25 cellular contexts compared by ENCODE assay signal in genomic region chr16:57329718-57330327, GRCh38. TPM values are rescaled to one million over a fixed set of nuclear protein-coding genes. Genes with fewer than 3 reads are reported as not detected.
DNase-seq lines count a peak whose midpoint lies in the region; ATAC-seq, FAIRE-seq and TF ChIP-seq lines count a peak whose summit lies in the region.
"Had no signal": no experiment of that assay in that cellular context is flagged by ENCODE, and none has a peak within 500 bp of the region (broad histone marks: within the 10 kb centered on the region; RNA-seq: fewer than 3 reads in every experiment).

No MANE protein-coding gene starts in this region.

- no TSS peak for BruUV-seq in GM12878 (replicated peaks; lab: Mats Ljungman, UMichigan)

- FAIRE-seq in GM12892 (lab: Jason Lieb, UNC) (peak; percentile 76), GM12878 (lab: Jason Lieb, UNC) (no peak)
- FAIRE-seq: A549, D721Med, GM12891, H54 had no signal

- no peak for TF ChIP-seq CTCF in GM12878 (IDR thresholded peaks at IDR 0.05 in 2 of 3, conservative IDR thresholded peaks at IDR 0.05 in 1 of 3; ENCODE audit: control insufficient read depth in 2 of 3, extremely low read depth in 1 of 3, insufficient read depth in 1 of 3, low read depth in 3 of 3, low read length in 3 of 3)
- TF ChIP-seq CTCF in esophagus muscularis mucosa (IDR thresholded peaks at IDR 0.05) = no peak
- TF ChIP-seq CTCF in spleen (IDR thresholded peaks at IDR 0.05 in 8 of 11, conservative IDR thresholded peaks at IDR 0.05 in 3 of 11) = no peak

- no peak for TF ChIP-seq EP300 in GM12878 (IDR thresholded peaks at IDR 0.05; ENCODE audit: borderline replicate concordance in 1 of 2, control insufficient read depth in 1 of 2, low read depth in 2 of 2, low read length in 2 of 2)
- no peak for TF ChIP-seq EP300 in esophagus muscularis mucosa (IDR thresholded peaks at IDR 0.05)

- peaks cover 5% of the 10 kb centered on the region for H3K9me3 Mint-ChIP-seq in activated T-helper 17 cell treated with anti-CD3 and anti-CD28 coated beads, Interleukin-2, amount 50 U/mL, for 72 hours

- H2AFZ ChIP-seq in GM12878 (ENCODE audit: control insufficient read depth, low read depth, low read length) = no peak overlapping the region; the same call in 1 of the 2 replicates

- WGBS in GM12878 (ENCODE audit: insufficient coverage, insufficient replicate concordance, low lambda C conversion rate, missing lambda C conversion rate) = 21% methylated on average over 8 of the region's 8 CpGs
- WGBS in esophagus muscularis mucosa = 78% methylated on average over 8 of the region's 8 CpGs
- 64 to 80% (median 69%) methylated on average over 8 of the region's 8 CpGs for WGBS in spleen, 5 donors

- H3K9ac ChIP-seq in GM12878 (ENCODE audit: control insufficient read depth, insufficient read depth, low read length) = no peak overlapping the region
- H3K9ac ChIP-seq: BLaER1 treated with 17β-estradiol and CSF1 and Interleukin-3, amounts not matched to agents 10 nM and 100 nM had no signal

- RAD21 ChIA-PET in GM12878 (lab: Charles Lee; ENCODE audit: unreplicated experiment) = interaction anchor here (1.4 to 1.5 kb wide), 2 partner anchors 9 to 88 kb away, joined by 3 to 4 read pairs; no protein-coding TSS in a partner anchor

- in situ Hi-C loops in GM12878 (cut with MboI) = no loop called here

- no peaks in the 10 kb centered on the region for H4K20me1 ChIP-seq in GM12878 (ENCODE audit: control insufficient read depth, insufficient read depth)
- H4K20me1 ChIP-seq: BLaER1 treated with 17β-estradiol and CSF1 and Interleukin-3, amounts not matched to agents 10 nM and 100 nM had no signal

- no peaks in the 10 kb centered on the region for H3K36me3 Mint-ChIP-seq in activated T-helper 17 cell treated with anti-CD3 and anti-CD28 coated beads, Interleukin-2, amount 50 U/mL, for 72 hours (ENCODE audit: low read depth)
- H3K36me3 Mint-ChIP-seq: CD14-positive monocyte; CD8-positive, alpha-beta memory T cell had no signal

- peak overlapping the region; percentile 48; the same call in 1 of the 2 replicates for H3K4me2 ChIP-seq in GM12878 (ENCODE audit: control insufficient read depth, insufficient read depth)
- H3K4me2 ChIP-seq: A549; BLaER1 treated with 17β-estradiol and CSF1 and Interleukin-3, amounts not matched to agents 10 nM and 100 nM had no signal

- no peak for DNase-seq in GM12892 (ENCODE audit: insufficient read length)
- DNase-seq in GM12878 (ENCODE audit: low read depth, low spot score) = no peak
- peak; percentile 70 for DNase-seq in esophagus muscularis mucosa (ENCODE audit: extremely low spot score)
- DNase-seq in spleen = peak; percentile 6
- DNase-seq in NCI-H2107 treated with DMSO at 0.1 percent for 48 hours (lab: John Stamatoyannopoulos, UW; ENCODE audit: unreplicated experiment) = no peak
- no peak for DNase-seq in NCI-H1694 (lab: John Stamatoyannopoulos, UW)
- DNase-seq: ACHN; AML-193; BE2C; CD4-positive, alpha-beta T cell; CD8-positive, alpha-beta memory T cell; DMS 273 treated with DMSO at 0.1 percent for 48 hours; DMS79; EL; GDM1; GOT3; HFFc6 had no signal

- H3K4me3 Mint-ChIP-seq in activated T-helper 17 cell treated with anti-CD3 and anti-CD28 coated beads, Interleukin-2, amount 50 U/mL, for 72 hours = no peak overlapping the region
- H3K4me3 Mint-ChIP-seq: CD14-positive monocyte; CD4-positive, alpha-beta T cell; CD8-positive, alpha-beta memory T cell; HFFc6 had no signal

- H3K27me3 Mint-ChIP-seq in activated T-helper 17 cell treated with anti-CD3 and anti-CD28 coated beads, Interleukin-2, amount 50 U/mL, for 72 hours = peaks cover 4% of the 10 kb centered on the region

- H3K79me2 ChIP-seq in GM12878 (ENCODE audit: control insufficient read depth, insufficient read depth, low read length) = no peaks in the 10 kb centered on the region

- H3K4me1 Mint-ChIP-seq in activated T-helper 17 cell treated with anti-CD3 and anti-CD28 coated beads, Interleukin-2, amount 50 U/mL, for 72 hours = no peaks in the 10 kb centered on the region
- H3K4me1 Mint-ChIP-seq: CD8-positive, alpha-beta memory T cell had no signal

- ATAC-seq in GM12878 = peak; percentile 72
- ATAC-seq in activated T-helper 17 cell treated with anti-CD3 and anti-CD28 coated beads, Interleukin-2, amount 50 U/mL, for 72 hours (replicated peaks) = no peak
- ATAC-seq: A549 had no signal

- no peaks in the 10 kb centered on the region; the same call in 1 of the 2 replicates for H3K4me1 ChIP-seq in GM12878 (ENCODE audit: control insufficient read depth, insufficient read depth, low read length)
- no peaks in the 10 kb centered on the region for H3K4me1 ChIP-seq in esophagus muscularis mucosa
- no peaks in the 10 kb centered on the region for H3K4me1 ChIP-seq in spleen
- H3K4me1 ChIP-seq: A549, BE2C, HAP-1 had no signal

- CTCF ChIA-PET in GM12878 (lab: Yijun Ruan, JAX) = no interaction called here

- no peak overlapping the region for H3K27ac Mint-ChIP-seq in activated T-helper 17 cell treated with anti-CD3 and anti-CD28 coated beads, Interleukin-2, amount 50 U/mL, for 72 hours
- H3K27ac Mint-ChIP-seq: CD14-positive monocyte; CD4-positive, alpha-beta T cell; CD8-positive, alpha-beta memory T cell; HFFc6 had no signal

- H3K27me3 ChIP-seq in GM12878 (replicated peaks in 1 of 2; ENCODE audit: control insufficient read depth in 2 of 2, insufficient read depth in 2 of 2, low read length in 1 of 2) = no peaks in the 10 kb centered on the region
- H3K27me3 ChIP-seq in esophagus muscularis mucosa = no peaks in the 10 kb centered on the region
- H3K27me3 ChIP-seq in spleen (replicated peaks in 1 of 7) = peaks cover 0 to 4% (median 0%) of the 10 kb centered on the region in 7 donors
- H3K27me3 ChIP-seq: BE2C; BLaER1 treated with 17β-estradiol and CSF1 and Interleukin-3, amounts not matched to agents 10 nM and 100 nM had no signal

- no peak overlapping the region for H3K27ac ChIP-seq in GM12878 (ENCODE audit: control insufficient read depth, insufficient read depth)
- no peak overlapping the region for H3K27ac ChIP-seq in esophagus muscularis mucosa (replicated peaks in 1 of 4)
- H3K27ac ChIP-seq in spleen = no peak overlapping the region
- H3K27ac ChIP-seq: A549; BLaER1 treated with 17β-estradiol and CSF1 and Interleukin-3, amounts not matched to agents 10 nM and 100 nM had no signal

- H3K36me3 ChIP-seq in GM12878 (ENCODE audit: control insufficient read depth in 2 of 2, insufficient read depth in 2 of 2, low read length in 1 of 2) = no peaks in the 10 kb centered on the region
- no peaks in the 10 kb centered on the region for H3K36me3 ChIP-seq in esophagus muscularis mucosa
- no peaks in the 10 kb centered on the region for H3K36me3 ChIP-seq in spleen
- H3K36me3 ChIP-seq: BE2C; BLaER1 treated with 17β-estradiol and CSF1 and Interleukin-3, amounts not matched to agents 10 nM and 100 nM; HAP-1 had no signal

- intact Hi-C loops in GM12878 (cut with micrococcal nuclease; ENCODE audit: unreplicated experiment) = no loop called here
- intact Hi-C loops in esophagus muscularis mucosa (cut with DNase I) = no loop called here
- intact Hi-C loops in spleen (cut with DNase I; ENCODE audit: low total_unique reads) = no loop called here

- POLR2A ChIA-PET in GM12878 (lab: Charles Lee) = interaction anchor here (0.8 to 1.0 kb wide), 2 partner anchors 16 to 34 kb away, joined by 3 to 4 read pairs; no protein-coding TSS in a partner anchor

- H3K4me3 ChIP-seq in GM12878 (no peak overlapping the region), esophagus muscularis mucosa (no peak overlapping the region), spleen (no peak overlapping the region)
- H3K4me3 ChIP-seq: A549; BLaER1 treated with 17β-estradiol and CSF1 and Interleukin-3, amounts not matched to agents 10 nM and 100 nM; HAP-1 had no signal

- SMC1A ChIA-PET in GM12878 (lab: Charles Lee; ENCODE audit: uncharacterized antibody, unreplicated experiment) = interaction anchor here (1.2 to 2.1 kb wide), 2 partner anchors 16 to 47 kb away, joined by 3 to 4 read pairs; no protein-coding TSS in a partner anchor

- TF ChIP-seq RAD21 in GM12878 (IDR thresholded peaks at IDR 0.05; ENCODE audit: insufficient read depth, low read depth, low read length) = no peak

- peaks cover 6% of the 10 kb centered on the region; the same call in 2 of the 3 replicates for H3K9me3 ChIP-seq in GM12878 (replicated peaks; ENCODE audit: control insufficient read depth, insufficient read depth, low read length)
- H3K9me3 ChIP-seq in esophagus muscularis mucosa = peaks cover 0 to 9% (median 4%) of the 10 kb centered on the region in 4 donors
- peaks cover 0 to 19% (median 7%) of the 10 kb centered on the region in 8 donors for H3K9me3 ChIP-seq in spleen
- H3K9me3 ChIP-seq: HAP-1 had no signal

- TF ChIP-seq POLR2A in GM12892 (IDR thresholded peaks at IDR 0.05; ENCODE audit: low read depth, low read length) (no peak), GM12878 (IDR thresholded peaks at IDR 0.05; ENCODE audit: low read depth, low read length) (no peak), esophagus muscularis mucosa (IDR thresholded peaks at IDR 0.05; ENCODE audit: low read depth) (no peak), spleen (IDR thresholded peaks at IDR 0.05) (no peak)

RNA-seq across cellular contexts. Expression of gene CCL22, which starts 28.8 kb away (rescaled TPM):
- polyA plus RNA-seq in GM12892 (2012; ENCODE audit: missing spikeins) = 920 TPM
- 217 and 243 TPM in 2 replicates for total RNA-seq in GM12878 (2013; cell fraction: nucleolus; rRNA removed)
- 114 and 118 TPM in 2 replicates for total RNA-seq in GM12878 (2014; rRNA removed)
- 132 and 137 TPM in 2 replicates for total RNA-seq in GM12878 (2014; rRNA removed; fragmentation: Illumina TruSeq; extraction: Trizol)
- 704 and 775 TPM in 2 replicates for total RNA-seq in GM12878 (2021)
- 191 TPM for polyA plus RNA-seq in GM12878 (2011; ENCODE audit: low read depth)
- polyA plus RNA-seq in GM12878 (2011; rRNA removed) = 14.5 and 38.0 TPM in 2 replicates
- 34.6 and 58.9 TPM in 2 replicates for polyA plus RNA-seq in GM12878 (2011; cell fraction: cytosol; rRNA removed)
- polyA plus RNA-seq in GM12878 (2011; cell fraction: nucleus; rRNA removed) = 20.6 TPM in 2 replicates
- 240 and 288 TPM in 2 replicates for polyA plus RNA-seq in GM12878 (2012)
- polyA plus RNA-seq in GM12878 (2014; fragmentation: Illumina TruSeq; extraction: Trizol) = 508 and 540 TPM in 2 replicates
- 100 to 1,000 TPM; 581 to 591 TPM for polyA plus RNA-seq in GM12878 (2014; fragmentation: Nextera tagmentation; extraction: Ambion mirVana)
- 221 and 240 TPM in 2 replicates for polyA plus RNA-seq in GM12878 (2014; rRNA removed)
- 100 to 1,000 TPM; 347 to 350 TPM for polyA plus RNA-seq in GM12878 (2016; fragmentation: Nextera tagmentation; extraction: Ambion mirVana)
- 35.3 and 36.7 TPM in 2 replicates for polyA minus RNA-seq in GM12878 (2011; rRNA and poly(A)+ RNA removed)
- 35.0 and 39.2 TPM in 2 replicates for polyA minus RNA-seq in GM12878 (2011; cell fraction: cytosol; rRNA and poly(A)+ RNA removed)
- polyA minus RNA-seq in GM12878 (2011; cell fraction: nucleus; rRNA and poly(A)+ RNA removed) = 4.6 and 6.1 TPM in 2 replicates
- not detected for total RNA-seq in esophagus muscularis mucosa
- total RNA-seq in spleen = 1 to 10 TPM in 5 of 7 donors, under 1 TPM in 2; 0.51 to 6.9 (median 1.9) TPM
- polyA plus RNA-seq in spleen = 1 to 10 TPM; 1.0 to 1.9 (median 1.6) TPM
- total RNA-seq in activated T-helper 17 cell treated with anti-CD3 and anti-CD28 coated beads, Interleukin-2, amount 50 U/mL, for 72 hours = 10 to 100 TPM in 1 of 2 donors, 1 to 10 TPM in 1; 1.1 to 11.5 TPM
- total RNA-seq: CD4-positive, alpha-beta T cell; HFFc6 had no signal
- polyA plus RNA-seq: A549; CD8-positive, alpha-beta memory T cell had no signal

RNA-seq across cellular contexts. Expression of gene CX3CL1, which starts 42.5 kb away (rescaled TPM):
- 0.45 TPM for polyA plus RNA-seq in GM12892 (2012; ENCODE audit: missing spikeins)
- 17.2 and 19.8 TPM in 2 replicates for total RNA-seq in GM12878 (2013; cell fraction: nucleolus; rRNA removed)
- total RNA-seq in GM12878 (2014; rRNA removed) (0.68 and 1.1 TPM in 2 replicates), GM12878 (2014; rRNA removed; fragmentation: Illumina TruSeq; extraction: Trizol) (0.31 and 0.41 TPM in 2 replicates), GM12878 (2021) (0.77 and 1.2 TPM in 2 replicates), esophagus muscularis mucosa (10 to 100 TPM; 26.8 to 40.4 (median 29.9) TPM), spleen (1 to 10 TPM in 5 of 7 donors, under 1 TPM in 2; 0.67 to 7.3 (median 1.6) TPM)
- polyA plus RNA-seq in GM12878 (2011; ENCODE audit: low read depth) = 0.16 TPM
- polyA plus RNA-seq in GM12878 (2011; rRNA removed) (0.59 and 1.2 TPM in 2 replicates), GM12878 (2014; fragmentation: Illumina TruSeq; extraction: Trizol) (0.48 and 0.60 TPM in 2 replicates), GM12878 (2014; fragmentation: Nextera tagmentation; extraction: Ambion mirVana) (under 1 TPM; 0.03 to 0.05 TPM), GM12878 (2014; rRNA removed) (0.63 and 1.2 TPM in 2 replicates), GM12878 (2016; fragmentation: Nextera tagmentation; extraction: Ambion mirVana) (under 1 TPM; 0.16 to 0.18 TPM), spleen (1 to 10 TPM in 2 of 3 donors, under 1 TPM in 1; 0.39 to 2.4 (median 1.5) TPM)
- polyA plus RNA-seq in GM12878 (2011; cell fraction: cytosol; rRNA removed) = 1.5 and 1.9 TPM in 2 replicates
- polyA plus RNA-seq in GM12878 (2011; cell fraction: nucleus; rRNA removed) = 2.1 and 2.6 TPM in 2 replicates
- polyA plus RNA-seq in GM12878 (2012) = 0.16 and 0.38 TPM in 2 replicates
- 1.4 and 2.1 TPM in 2 replicates for polyA minus RNA-seq in GM12878 (2011; rRNA and poly(A)+ RNA removed)
- 0.40 and 0.94 TPM in 2 replicates for polyA minus RNA-seq in GM12878 (2011; cell fraction: cytosol; rRNA and poly(A)+ RNA removed)
- 0.60 and 0.77 TPM in 2 replicates for polyA minus RNA-seq in GM12878 (2011; cell fraction: nucleus; rRNA and poly(A)+ RNA removed)
- not detected for total RNA-seq in activated T-helper 17 cell treated with anti-CD3 and anti-CD28 coated beads, Interleukin-2, amount 50 U/mL, for 72 hours
- total RNA-seq: CD4-positive, alpha-beta T cell; CD8-positive, alpha-beta memory T cell; HFFc6 had no signal
- polyA plus RNA-seq: CD14-positive monocyte; CD8-positive, alpha-beta memory T cell had no signal

RNA-seq across cellular contexts. Expression of gene PLLP, which starts 45.4 kb away (rescaled TPM):
- 0.64 TPM for polyA plus RNA-seq in GM12892 (2012; ENCODE audit: missing spikeins)
- total RNA-seq in GM12878 (2013; cell fraction: nucleolus; rRNA removed) = 1.3 and 1.8 TPM in 2 replicates
- total RNA-seq in GM12878 (2014; rRNA removed) (0.65 and 0.79 TPM in 2 replicates), GM12878 (2014; rRNA removed; fragmentation: Illumina TruSeq; extraction: Trizol) (0.27 and 0.28 TPM in 2 replicates), GM12878 (2021) (0.77 and 1.3 TPM in 2 replicates), esophagus muscularis mucosa (10 to 100 TPM in 1 of 4 donors, 1 to 10 TPM in 3; 3.6 to 10.7 (median 6.4) TPM), spleen (10 to 100 TPM in 6 of 7 donors, 1 to 10 TPM in 1; 9.6 to 53.1 (median 29.1) TPM)
- 0.75 TPM for polyA plus RNA-seq in GM12878 (2011; ENCODE audit: low read depth)
- polyA plus RNA-seq in GM12878 (2011; rRNA removed) (4.5 and 5.8 TPM in 2 replicates), GM12878 (2014; fragmentation: Illumina TruSeq; extraction: Trizol) (0.44 and 0.54 TPM in 2 replicates), GM12878 (2014; fragmentation: Nextera tagmentation; extraction: Ambion mirVana) (under 1 TPM; 0.23 to 0.49 TPM), GM12878 (2014; rRNA removed) (1.2 TPM in 2 replicates), GM12878 (2016; fragmentation: Nextera tagmentation; extraction: Ambion mirVana) (under 1 TPM; 0.21 to 0.88 TPM), spleen (10 to 100 TPM in 1 of 3 donors, 1 to 10 TPM in 2; 4.7 to 19.1 (median 7.0) TPM)
- 7.2 and 8.2 TPM in 2 replicates for polyA plus RNA-seq in GM12878 (2011; cell fraction: cytosol; rRNA removed)
- polyA plus RNA-seq in GM12878 (2011; cell fraction: nucleus; rRNA removed) = 2.8 and 4.8 TPM in 2 replicates
- 1.2 and 1.4 TPM in 2 replicates for polyA plus RNA-seq in GM12878 (2012)
- 2.9 and 3.6 TPM in 2 replicates for polyA minus RNA-seq in GM12878 (2011; rRNA and poly(A)+ RNA removed)
- 0.94 and 1.6 TPM in 2 replicates for polyA minus RNA-seq in GM12878 (2011; cell fraction: cytosol; rRNA and poly(A)+ RNA removed)
- 1.1 and 1.6 TPM in 2 replicates for polyA minus RNA-seq in GM12878 (2011; cell fraction: nucleus; rRNA and poly(A)+ RNA removed)
- not detected for total RNA-seq in activated T-helper 17 cell treated with anti-CD3 and anti-CD28 coated beads, Interleukin-2, amount 50 U/mL, for 72 hours
- total RNA-seq: HFFc6 had no signal

Comparison
In these comparisons a context has a peak if more than half of its experiments do, and no peak if none do; other contexts are left out.
1. DNase-seq: peak in esophagus muscularis mucosa (single experiment) and spleen (single experiment); none in GM12892 (single experiment), GM12878 (single experiment), NCI-H2107 treated with DMSO at 0.1 percent for 48 hours (single experiment) and NCI-H1694 (single experiment).
2. RNA of gene CCL22, which starts 28.8 kb away (total RNA-seq): 114 to 775 TPM in GM12878; 1.1 to 11.5 TPM in activated T-helper 17 cell treated with anti-CD3 and anti-CD28 coated beads, Interleukin-2, amount 50 U/mL, for 72 hours, 0.51 to 6.9 TPM in spleen and not detected in esophagus muscularis mucosa; every median in the first group is over 4 times any median in the second.